1 cellular context compared by ENCODE assay signal in the genomic region with DNA sequence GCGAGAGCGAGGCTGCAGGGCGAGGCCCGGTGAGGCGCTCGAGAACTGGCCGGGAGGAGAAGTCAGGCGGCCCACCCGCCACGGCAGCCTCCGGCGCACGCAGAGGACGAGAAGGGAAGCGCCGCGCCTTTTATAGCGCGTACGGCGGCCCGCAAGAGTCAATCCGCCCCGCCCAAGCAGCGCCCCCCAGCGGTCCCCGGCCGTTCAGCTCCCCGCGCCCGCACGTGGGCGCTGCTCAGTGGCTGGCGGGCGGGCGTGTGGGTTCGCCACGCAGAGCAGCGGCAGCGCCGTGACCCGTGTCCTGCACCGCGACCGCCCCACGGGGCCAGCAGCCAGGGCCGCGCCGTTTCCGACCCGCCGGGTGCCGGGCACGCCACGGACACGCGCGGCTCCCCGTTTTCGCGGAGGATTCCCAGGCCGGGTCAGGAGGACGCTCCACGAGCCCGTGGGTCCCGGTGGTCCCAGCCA.
A peak's percentile ranks its signal among the peaks of the same experiment; 100 is the strongest.
TF ChIP-seq lines count a peak whose summit lies in the region.

No MANE protein-coding gene starts in this region.

TF ChIP-seq in HEK293, 187 proteins besides CTCF, POLR2A, EP300 and RAD21 (continued from another document):
- TF ChIP-seq, protein P1, sequence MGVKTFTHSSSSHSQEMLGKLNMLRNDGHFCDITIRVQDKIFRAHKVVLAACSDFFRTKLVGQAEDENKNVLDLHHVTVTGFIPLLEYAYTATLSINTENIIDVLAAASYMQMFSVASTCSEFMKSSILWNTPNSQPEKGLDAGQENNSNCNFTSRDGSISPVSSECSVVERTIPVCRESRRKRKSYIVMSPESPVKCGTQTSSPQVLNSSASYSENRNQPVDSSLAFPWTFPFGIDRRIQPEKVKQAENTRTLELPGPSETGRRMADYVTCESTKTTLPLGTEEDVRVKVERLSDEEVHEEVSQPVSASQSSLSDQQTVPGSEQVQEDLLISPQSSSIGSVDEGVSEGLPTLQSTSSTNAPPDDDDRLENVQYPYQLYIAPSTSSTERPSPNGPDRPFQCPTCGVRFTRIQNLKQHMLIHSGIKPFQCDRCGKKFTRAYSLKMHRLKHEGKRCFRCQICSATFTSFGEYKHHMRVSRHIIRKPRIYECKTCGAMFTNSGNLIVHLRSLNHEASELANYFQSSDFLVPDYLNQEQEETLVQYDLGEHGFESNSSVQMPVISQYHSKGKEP (tag by site-specific recombination; IDR thresholded peaks at IDR 0.05): peak; percentile 76
- peak; percentile 40; the same call in 1 of the 2 replicates for TF ChIP-seq ZFP69B (tag by site-specific recombination; IDR thresholded peaks at IDR 0.05)
- TF ChIP-seq, protein P2, sequence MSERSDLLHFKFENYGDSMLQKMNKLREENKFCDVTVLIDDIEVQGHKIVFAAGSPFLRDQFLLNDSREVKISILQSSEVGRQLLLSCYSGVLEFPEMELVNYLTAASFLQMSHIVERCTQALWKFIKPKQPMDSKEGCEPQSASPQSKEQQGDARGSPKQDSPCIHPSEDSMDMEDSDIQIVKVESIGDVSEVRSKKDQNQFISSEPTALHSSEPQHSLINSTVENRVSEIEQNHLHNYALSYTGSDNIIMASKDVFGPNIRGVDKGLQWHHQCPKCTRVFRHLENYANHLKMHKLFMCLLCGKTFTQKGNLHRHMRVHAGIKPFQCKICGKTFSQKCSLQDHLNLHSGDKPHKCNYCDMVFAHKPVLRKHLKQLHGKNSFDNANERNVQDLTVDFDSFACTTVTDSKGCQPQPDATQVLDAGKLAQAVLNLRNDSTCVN (tag by site-specific recombination; optimal IDR thresholded peaks at IDR 0.05): peak; percentile 76
- TF ChIP-seq ZBTB17 (tag by site-specific recombination; IDR thresholded peaks at IDR 0.05): peak; percentile 33; the same call in 1 of the 2 replicates
- no peak for TF ChIP-seq ZSCAN16 (tag by site-specific recombination; IDR thresholded peaks at IDR 0.05)
- TF ChIP-seq, protein P3, sequence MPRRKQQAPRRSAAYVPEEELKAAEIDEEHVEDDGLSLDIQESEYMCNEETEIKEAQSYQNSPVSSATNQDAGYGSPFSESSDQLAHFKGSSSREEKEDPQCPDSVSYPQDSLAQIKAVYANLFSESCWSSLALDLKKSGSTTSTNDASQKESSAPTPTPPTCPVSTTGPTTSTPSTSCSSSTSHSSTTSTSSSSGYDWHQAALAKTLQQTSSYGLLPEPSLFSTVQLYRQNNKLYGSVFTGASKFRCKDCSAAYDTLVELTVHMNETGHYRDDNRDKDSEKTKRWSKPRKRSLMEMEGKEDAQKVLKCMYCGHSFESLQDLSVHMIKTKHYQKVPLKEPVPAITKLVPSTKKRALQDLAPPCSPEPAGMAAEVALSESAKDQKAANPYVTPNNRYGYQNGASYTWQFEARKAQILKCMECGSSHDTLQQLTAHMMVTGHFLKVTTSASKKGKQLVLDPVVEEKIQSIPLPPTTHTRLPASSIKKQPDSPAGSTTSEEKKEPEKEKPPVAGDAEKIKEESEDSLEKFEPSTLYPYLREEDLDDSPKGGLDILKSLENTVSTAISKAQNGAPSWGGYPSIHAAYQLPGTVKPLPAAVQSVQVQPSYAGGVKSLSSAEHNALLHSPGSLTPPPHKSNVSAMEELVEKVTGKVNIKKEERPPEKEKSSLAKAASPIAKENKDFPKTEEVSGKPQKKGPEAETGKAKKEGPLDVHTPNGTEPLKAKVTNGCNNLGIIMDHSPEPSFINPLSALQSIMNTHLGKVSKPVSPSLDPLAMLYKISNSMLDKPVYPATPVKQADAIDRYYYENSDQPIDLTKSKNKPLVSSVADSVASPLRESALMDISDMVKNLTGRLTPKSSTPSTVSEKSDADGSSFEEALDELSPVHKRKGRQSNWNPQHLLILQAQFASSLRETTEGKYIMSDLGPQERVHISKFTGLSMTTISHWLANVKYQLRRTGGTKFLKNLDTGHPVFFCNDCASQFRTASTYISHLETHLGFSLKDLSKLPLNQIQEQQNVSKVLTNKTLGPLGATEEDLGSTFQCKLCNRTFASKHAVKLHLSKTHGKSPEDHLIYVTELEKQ (tag by site-specific recombination; IDR thresholded peaks at IDR 0.05; ENCODE audit: borderline replicate concordance): peak; percentile 44; the same call in 1 of the 2 replicates
- peak; percentile 25; the same call in 1 of the 2 replicates for TF ChIP-seq ZBTB1 (tag by site-specific recombination; IDR thresholded peaks at IDR 0.05)
- TF ChIP-seq ZBTB48 (tag by site-specific recombination; IDR thresholded peaks at IDR 0.05): no peak
- TF ChIP-seq, protein P4, sequence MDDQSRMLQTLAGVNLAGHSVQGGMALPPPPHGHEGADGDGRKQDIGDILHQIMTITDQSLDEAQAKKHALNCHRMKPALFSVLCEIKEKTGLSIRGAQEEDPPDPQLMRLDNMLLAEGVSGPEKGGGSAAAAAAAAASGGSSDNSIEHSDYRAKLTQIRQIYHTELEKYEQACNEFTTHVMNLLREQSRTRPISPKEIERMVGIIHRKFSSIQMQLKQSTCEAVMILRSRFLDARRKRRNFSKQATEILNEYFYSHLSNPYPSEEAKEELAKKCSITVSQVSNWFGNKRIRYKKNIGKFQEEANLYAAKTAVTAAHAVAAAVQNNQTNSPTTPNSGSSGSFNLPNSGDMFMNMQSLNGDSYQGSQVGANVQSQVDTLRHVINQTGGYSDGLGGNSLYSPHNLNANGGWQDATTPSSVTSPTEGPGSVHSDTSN (CRISPR knock-in tag; IDR thresholded peaks at IDR 0.05): peak; percentile 86; the same call in 1 of the 2 replicates
- TF ChIP-seq ZNF19 (tag by site-specific recombination; IDR thresholded peaks at IDR 0.05; ENCODE audit: low read depth): no peak
- peak; percentile 36; the same call in 1 of the 2 replicates for TF ChIP-seq ZNF2 (tag by site-specific recombination; IDR thresholded peaks at IDR 0.05)
- peak; percentile 100 for TF ChIP-seq KLF7 (tag by site-specific recombination; IDR thresholded peaks at IDR 0.05; ENCODE audit: borderline replicate concordance)
- TF ChIP-seq ZNF785 (tag by site-specific recombination; IDR thresholded peaks at IDR 0.05): peak; percentile 86
- no peak for TF ChIP-seq GLI2 (tag by site-specific recombination; IDR thresholded peaks at IDR 0.05; ENCODE audit: borderline replicate concordance, low read depth)
- TF ChIP-seq ZFP3 (tag by site-specific recombination; IDR thresholded peaks at IDR 0.05; ENCODE audit: low read depth): no peak
- TF ChIP-seq, protein P5, sequence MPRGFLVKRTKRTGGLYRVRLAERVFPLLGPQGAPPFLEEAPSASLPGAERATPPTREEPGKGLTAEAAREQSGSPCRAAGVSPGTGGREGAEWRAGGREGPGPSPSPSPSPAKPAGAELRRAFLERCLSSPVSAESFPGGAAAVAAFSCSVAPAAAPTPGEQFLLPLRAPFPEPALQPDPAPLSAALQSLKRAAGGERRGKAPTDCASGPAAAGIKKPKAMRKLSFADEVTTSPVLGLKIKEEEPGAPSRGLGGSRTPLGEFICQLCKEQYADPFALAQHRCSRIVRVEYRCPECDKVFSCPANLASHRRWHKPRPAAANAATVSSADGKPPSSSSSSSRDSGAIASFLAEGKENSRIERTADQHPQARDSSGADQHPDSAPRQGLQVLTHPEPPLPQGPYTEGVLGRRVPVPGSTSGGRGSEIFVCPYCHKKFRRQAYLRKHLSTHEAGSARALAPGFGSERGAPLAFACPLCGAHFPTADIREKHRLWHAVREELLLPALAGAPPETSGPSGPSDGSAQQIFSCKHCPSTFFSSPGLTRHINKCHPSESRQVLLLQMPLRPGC (tag by site-specific recombination; IDR thresholded peaks at IDR 0.05): no peak
- peak; percentile 22; the same call in 1 of the 2 replicates for TF ChIP-seq WT1 (tag by site-specific recombination; IDR thresholded peaks at IDR 0.05)
- peak; percentile 86 for TF ChIP-seq SP7 (tag by site-specific recombination; IDR thresholded peaks at IDR 0.05)
- no peak for TF ChIP-seq HOXA7 (CRISPR knock-in tag; IDR thresholded peaks at IDR 0.05; ENCODE audit: borderline replicate concordance)
- peak; percentile 48 for TF ChIP-seq SP2 (tag by site-specific recombination; IDR thresholded peaks at IDR 0.05)
- no peak for TF ChIP-seq ZNF585B (tag by site-specific recombination; IDR thresholded peaks at IDR 0.05)
- peak; percentile 96 for TF ChIP-seq ZBTB8A (tag by site-specific recombination; IDR thresholded peaks at IDR 0.05)
- 0 out of 2 replicates have a peak, but pooled peaks have one; percentile 56 for TF ChIP-seq ZXDB (tag by site-specific recombination; IDR thresholded peaks at IDR 0.05)
- peak; percentile 67; the same call in 1 of the 2 replicates for TF ChIP-seq ZEB2 (tag by site-specific recombination; IDR thresholded peaks at IDR 0.05)
- TF ChIP-seq, protein P6, sequence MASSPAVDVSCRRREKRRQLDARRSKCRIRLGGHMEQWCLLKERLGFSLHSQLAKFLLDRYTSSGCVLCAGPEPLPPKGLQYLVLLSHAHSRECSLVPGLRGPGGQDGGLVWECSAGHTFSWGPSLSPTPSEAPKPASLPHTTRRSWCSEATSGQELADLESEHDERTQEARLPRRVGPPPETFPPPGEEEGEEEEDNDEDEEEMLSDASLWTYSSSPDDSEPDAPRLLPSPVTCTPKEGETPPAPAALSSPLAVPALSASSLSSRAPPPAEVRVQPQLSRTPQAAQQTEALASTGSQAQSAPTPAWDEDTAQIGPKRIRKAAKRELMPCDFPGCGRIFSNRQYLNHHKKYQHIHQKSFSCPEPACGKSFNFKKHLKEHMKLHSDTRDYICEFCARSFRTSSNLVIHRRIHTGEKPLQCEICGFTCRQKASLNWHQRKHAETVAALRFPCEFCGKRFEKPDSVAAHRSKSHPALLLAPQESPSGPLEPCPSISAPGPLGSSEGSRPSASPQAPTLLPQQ (tag by site-specific recombination; IDR thresholded peaks at IDR 0.05): peak; percentile 91
- TF ChIP-seq ZNF214 (tag by site-specific recombination; IDR thresholded peaks at IDR 0.05; ENCODE audit: borderline replicate concordance): no peak
- peak; percentile 87 for TF ChIP-seq ZNF324 (tag by site-specific recombination; IDR thresholded peaks at IDR 0.05)
- TF ChIP-seq ZNF664 (tag by site-specific recombination; IDR thresholded peaks at IDR 0.05): 0 out of 2 replicates have a peak, but pooled peaks have one; percentile 7
- peak; percentile 70 for TF ChIP-seq SP3 (tag by site-specific recombination; IDR thresholded peaks at IDR 0.05)
- no peak for TF ChIP-seq ZNF521 (tag by site-specific recombination; IDR thresholded peaks at IDR 0.05)
